In genomic region chr10:988667-989545, GRCh38 we compare ENCODE assay signal across 8 cellular contexts. TPM values are rescaled to one million over a fixed set of nuclear protein-coding genes. Genes with fewer than 3 reads are reported as not detected.
DNase-seq lines count a peak whose midpoint lies in the region; ATAC-seq lines count a peak whose summit lies in the region.

No MANE protein-coding gene starts in this region.

- H3K4me1 ChIP-seq in right cardiac atrium (ENCODE audit: control insufficient read depth, insufficient read depth, low read length), result peaks cover 8% of the 10 kb centered on the region

- peak overlapping the region; percentile 95 to 98 for H3K4me3 Mint-ChIP-seq in activated T-cell treated with anti-CD3 and anti-CD28 coated beads, Interleukin-2, amount 50 U/mL, for 72 hours

- intact Hi-C loops in right cardiac atrium (cut with DNase I), result loop anchor here in 1 of 4 donors (10.0 kb wide), 1 partner anchor 54 kb away; the partner anchor contains the start of gene LARP4B

- no peaks in the 10 kb centered on the region for H3K9me3 Mint-ChIP-seq in activated T-cell treated with anti-CD3 and anti-CD28 coated beads, Interleukin-2, amount 50 U/mL, for 72 hours

- peaks cover 1 to 13% of the 10 kb centered on the region in 2 donors for H3K36me3 Mint-ChIP-seq in activated T-cell treated with anti-CD3 and anti-CD28 coated beads, Interleukin-2, amount 50 U/mL, for 72 hours (ENCODE audit: insufficient read depth in 2 of 2)

- H3K4me1 Mint-ChIP-seq in activated T-cell treated with anti-CD3 and anti-CD28 coated beads, Interleukin-2, amount 50 U/mL, for 72 hours (ENCODE audit: low read depth), result peaks cover 40% of the 10 kb centered on the region

- no peaks in the 10 kb centered on the region for H3K27me3 Mint-ChIP-seq in activated T-cell treated with anti-CD3 and anti-CD28 coated beads, Interleukin-2, amount 50 U/mL, for 72 hours (ENCODE audit: low read depth)

- peak; percentile 14 for ATAC-seq in HG02852 (IDR thresholded peaks at IDR 0.05; ENCODE audit: unreplicated experiment)
- peak; percentile 13 to 23 for ATAC-seq in activated T-cell treated with anti-CD3 and anti-CD28 coated beads, Interleukin-2, amount 50 U/mL, for 72 hours (replicated peaks in 1 of 2)
- ATAC-seq in right cardiac atrium, result no peak
- no peak for ATAC-seq in GM21737 (IDR thresholded peaks at IDR 0.05; ENCODE audit: unreplicated experiment)
- no peak for ATAC-seq in GM19463 (IDR thresholded peaks at IDR 0.05; ENCODE audit: unreplicated experiment)

- H3K4me3 ChIP-seq in right cardiac atrium (ENCODE audit: low read length) (peak overlapping the region; percentile 83), skin epidermis (peak overlapping the region; percentile 77 to 100 (median 93))

- H3K27ac ChIP-seq in right cardiac atrium (ENCODE audit: low read length) (peak overlapping the region; percentile 8), skin epidermis (peak overlapping the region; percentile 91 to 99 (median 97))

- 30% methylated on average over 42 of the region's 42 CpGs for WGBS in right cardiac atrium

- H3K27ac Mint-ChIP-seq in activated T-cell treated with anti-CD3 and anti-CD28 coated beads, Interleukin-2, amount 50 U/mL, for 72 hours, result peak overlapping the region; percentile 96

- DNase-seq in GM03348 (ENCODE audit: low spot score) (peak; percentile 20), right cardiac atrium (no peak), NCI-H510A (lab: John Stamatoyannopoulos, UW) (no peak)
- peak in 1 of 2 donors; percentile 15 for DNase-seq in activated T-cell treated with anti-CD3 and anti-CD28 coated beads, Interleukin-2, amount 50 U/mL, for 72 hours

- H3K27me3 ChIP-seq in right cardiac atrium (ENCODE audit: control insufficient read depth, insufficient read depth), result no peaks in the 10 kb centered on the region

- no peaks in the 10 kb centered on the region for H3K9me3 ChIP-seq in right cardiac atrium (ENCODE audit: control insufficient read depth, low read length)

RNA-seq across cellular contexts. Expression of gene GTPBP4, which starts 0.7 kb away (rescaled TPM):
- total RNA-seq in activated T-cell treated with anti-CD3 and anti-CD28 coated beads, Interleukin-2, amount 50 U/mL, for 72 hours, result 10 to 100 TPM; 76.9 to 78.1 TPM
- 10 to 100 TPM; 22.9 to 29.8 (median 27.5) TPM for total RNA-seq in right cardiac atrium
- polyA plus RNA-seq in right cardiac atrium, result 16.8 TPM

RNA-seq across cellular contexts. Expression of gene IDI2, which starts 36.8 kb away (rescaled TPM):
- not detected for total RNA-seq in activated T-cell treated with anti-CD3 and anti-CD28 coated beads, Interleukin-2, amount 50 U/mL, for 72 hours
- total RNA-seq in right cardiac atrium, result under 1 TPM in 2 of 4 donors, not detected in 2; 0.23 to 0.29 TPM
- polyA plus RNA-seq in right cardiac atrium, result 0.23 TPM

RNA-seq across cellular contexts. Expression of gene LARP4B, which starts 57.4 kb away (rescaled TPM):
- 100 to 1,000 TPM; 103 to 109 TPM for total RNA-seq in activated T-cell treated with anti-CD3 and anti-CD28 coated beads, Interleukin-2, amount 50 U/mL, for 72 hours
- 10 to 100 TPM; 46.9 to 59.3 (median 50.5) TPM for total RNA-seq in right cardiac atrium
- 12.1 TPM for polyA plus RNA-seq in right cardiac atrium

Comparison
In these comparisons a context has a peak if more than half of its experiments do, and no peak if none do; other contexts are left out.
1. ATAC-seq: peak in HG02852 (single experiment) and activated T-cell treated with anti-CD3 and anti-CD28 coated beads, Interleukin-2, amount 50 U/mL, for 72 hours (2 of 2); none in right cardiac atrium (0 of 2), GM21737 (single experiment) and GM19463 (single experiment).